Comparison of ENCODE assay signal across 26 cellular contexts in the genomic region with DNA sequence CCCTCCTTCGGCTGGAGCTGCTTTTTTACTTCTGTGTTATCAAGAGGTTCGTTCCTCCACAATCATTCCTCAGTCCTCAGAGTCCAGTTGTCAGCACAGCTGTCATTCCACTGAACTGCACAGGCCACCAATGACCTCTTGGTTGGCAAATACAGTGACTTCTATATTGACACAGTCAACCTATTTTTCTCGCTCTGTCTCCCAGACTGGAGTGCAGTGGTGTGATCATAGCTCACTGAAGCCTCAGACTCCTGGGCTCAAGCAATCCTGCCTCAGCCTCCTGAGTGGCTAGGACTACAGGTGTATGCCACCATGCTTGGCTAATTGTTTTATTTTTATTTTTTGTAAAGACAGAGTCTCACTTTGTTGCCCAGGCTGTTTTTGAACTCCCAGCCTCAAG. TPM values are rescaled to one million over a fixed set of nuclear protein-coding genes. Genes with fewer than 3 reads are reported as not detected.
DNase-seq lines count a peak whose midpoint lies in the region; ATAC-seq, FAIRE-seq and TF ChIP-seq lines count a peak whose summit lies in the region.
"Had no signal": no experiment of that assay in that cellular context is flagged by ENCODE, and none has a peak within 500 bp of the region (broad histone marks: within the 10 kb centered on the region; RNA-seq: fewer than 3 reads in every experiment).

No MANE protein-coding gene starts in this region.

- ATAC-seq in right cardiac atrium: no peak
- ATAC-seq in GM19452 (IDR thresholded peaks at IDR 0.05; ENCODE audit: unreplicated experiment): no peak
- ATAC-seq: activated CD8-positive, alpha-beta T cell treated with anti-CD3 and anti-CD28 coated beads, Interleukin-2, amount 10 ng/mL, durations not matched to agents 7 days and 5 days; heart left ventricle; naive thymus-derived CD8-positive, alpha-beta T cell had no signal

- H4K20me1 ChIP-seq in keratinocyte (ENCODE audit: control insufficient read depth, extremely low read depth, insufficient read depth, low read length): no peaks in the 10 kb centered on the region

- H3K9me1 ChIP-seq in keratinocyte (ENCODE audit: control insufficient read depth, extremely low read depth, insufficient read depth, low read length): no peaks in the 10 kb centered on the region

- H3K4me2 ChIP-seq in keratinocyte (ENCODE audit: control insufficient read depth, extremely low read depth, insufficient read depth, low read depth, low read length): no peak overlapping the region
- H3K4me2 ChIP-seq: BLaER1 had no signal

- WGBS in right cardiac atrium: 54% methylated on average over 3 of the region's 3 CpGs

- no peak overlapping the region for H3K9ac ChIP-seq in keratinocyte (ENCODE audit: control insufficient read depth, extremely low read depth, insufficient read depth, low read length)
- H3K9ac ChIP-seq: BLaER1 had no signal

- DNase-seq in left ventricle myocardium inferior: no peak
- DNase-seq in right cardiac atrium: no peak
- no peak for DNase-seq in keratinocyte (ENCODE audit: low read depth, low spot score)
- DNase-seq in pons (ENCODE audit: low spot score): peak; percentile 20
- no peak for DNase-seq in stimulated activated naive CD4-positive, alpha-beta T cell (lab: John Stamatoyannopoulos, UW)
- DNase-seq in NCI-H1694 treated with DMSO at 0.1 percent for 48 hours (lab: John Stamatoyannopoulos, UW): no peak
- DNase-seq in NCI-H1105 treated with DMSO at 0.1 percent for 48 hours (lab: John Stamatoyannopoulos, UW): no peak
- DNase-seq: activated CD4-positive, CD25-positive, alpha-beta regulatory T cell; activated CD8-positive, alpha-beta T cell treated with anti-CD3 and anti-CD28 coated beads, Interleukin-2, amount 10 ng/mL, durations not matched to agents 7 days and 5 days; amygdala; DND-41; heart left ventricle; naive thymus-derived CD8-positive, alpha-beta T cell; NCI-H1092; NCI-H2029 treated with DMSO at 0.1 percent for 48 hours; NCI-H226; NCI-H748 treated with DMSO at 0.1 percent for 48 hours; small intestine; stimulated activated CD4-positive, alpha-beta T cell treated with anti-CD3 and anti-CD28 coated beads, Interleukin-2, amount 100 ng/mL, for 48 hours; stimulated activated naive CD4-positive, alpha-beta T cell treated with Interleukin-2 at 50 U/mL for 16 hours; T1000; transverse colon had no signal

- intact Hi-C loops in left ventricle myocardium inferior (cut with micrococcal nuclease): no loop called here
- intact Hi-C loops in right cardiac atrium (cut with DNase I): no loop called here

- H3K27ac ChIP-seq in left ventricle myocardium inferior (replicated peaks) (peak overlapping the region; percentile 51), right cardiac atrium (ENCODE audit: low read length) (no peak overlapping the region), keratinocyte (ENCODE audit: control insufficient read depth, insufficient read depth, low read length) (peak overlapping the region; percentile 50)
- H3K27ac ChIP-seq: BLaER1 had no signal

- H3K9me3 ChIP-seq in left ventricle myocardium inferior (replicated peaks) (no peaks in the 10 kb centered on the region), right cardiac atrium (ENCODE audit: control insufficient read depth, low read length) (no peaks in the 10 kb centered on the region), keratinocyte (ENCODE audit: control insufficient read depth, low read depth, low read length) (no peaks in the 10 kb centered on the region)
- H3K9me3 ChIP-seq: BLaER1, heart left ventricle, transverse colon had no signal

- peaks cover 7% of the 10 kb centered on the region for H3K79me2 ChIP-seq in keratinocyte (ENCODE audit: control insufficient read depth, insufficient read depth, low read length)

- TF ChIP-seq CTCF in left ventricle myocardium inferior (IDR thresholded peaks at IDR 0.05; ENCODE audit: borderline replicate concordance) (no peak), keratinocyte (optimal IDR thresholded peaks at IDR 0.05 in 1 of 3, IDR thresholded peaks at IDR 0.05 in 1 of 3, conservative IDR thresholded peaks at IDR 0.05 in 1 of 3; ENCODE audit: extremely low read depth in 1 of 3, insufficient read depth in 2 of 3, low read length in 3 of 3) (no peak)

- peaks cover 33% of the 10 kb centered on the region for H3K36me3 ChIP-seq in left ventricle myocardium inferior
- H3K36me3 ChIP-seq in keratinocyte (ENCODE audit: control insufficient read depth in 2 of 2, extremely low read depth in 1 of 2, insufficient read depth in 2 of 2, low read length in 2 of 2): peaks cover 13 to 34% of the 10 kb centered on the region in 2 experiments

- H2AFZ ChIP-seq in keratinocyte (ENCODE audit: control insufficient read depth, low read length): no peak overlapping the region

- no peak for FAIRE-seq in keratinocyte (lab: Jason Lieb, UNC)
- FAIRE-seq: endometrium, GM12892, small intestine had no signal

- no peak overlapping the region for H3K4me3 ChIP-seq in left ventricle myocardium inferior
- no peak overlapping the region for H3K4me3 ChIP-seq in right cardiac atrium (ENCODE audit: low read length)
- H3K4me3 ChIP-seq in keratinocyte (ENCODE audit: control insufficient read depth in 2 of 3, extremely low read depth in 1 of 3, insufficient read depth in 2 of 3, low read depth in 1 of 3, low read length in 3 of 3): no peak overlapping the region
- H3K4me3 ChIP-seq: BLaER1, heart left ventricle, transverse colon had no signal

- H3K27me3 ChIP-seq in left ventricle myocardium inferior (ENCODE audit: low read depth) (no peaks in the 10 kb centered on the region), right cardiac atrium (ENCODE audit: control insufficient read depth, insufficient read depth) (no peaks in the 10 kb centered on the region), keratinocyte (ENCODE audit: control insufficient read depth, extremely low read depth, insufficient read depth, low read length) (no peaks in the 10 kb centered on the region)
- H3K27me3 ChIP-seq: BLaER1, heart left ventricle, transverse colon had no signal

- dilution Hi-C loops in keratinocyte (cut with MboI; ENCODE audit: extremely low pct_ligation_motif_present, low sequenced_read_pairs): no loop called here

- H3K4me1 ChIP-seq in left ventricle myocardium inferior (peaks cover 62% of the 10 kb centered on the region), right cardiac atrium (ENCODE audit: control insufficient read depth, insufficient read depth, low read length) (peaks cover 3% of the 10 kb centered on the region), keratinocyte (ENCODE audit: control insufficient read depth, extremely low read depth, insufficient read depth, low read length) (peaks cover 37% of the 10 kb centered on the region)
- H3K4me1 ChIP-seq: BLaER1 had no signal

RNA-seq across cellular contexts. Expression of a gene that starts 27.7 kb away (rescaled TPM):
- total RNA-seq in left ventricle myocardium inferior (23.2 TPM), right cardiac atrium (10 to 100 TPM; 28.3 to 31.5 (median 28.9) TPM)
- polyA plus RNA-seq in right cardiac atrium (18.7 TPM), keratinocyte (23.6 to 41.6 TPM (median 25.4 TPM) in 3 replicates)
- 30.9 TPM for polyA plus RNA-seq in keratinocyte (2011; ENCODE audit: low read depth)
- polyA plus RNA-seq in keratinocyte (2011; cell fraction: cytosol; rRNA removed): 21.7 and 23.3 TPM in 2 replicates
- polyA plus RNA-seq in keratinocyte (2011; cell fraction: nucleus; rRNA removed): 21.2 and 25.5 TPM in 2 replicates
- 20.7 and 34.0 TPM in 2 replicates for polyA plus RNA-seq in keratinocyte (2012; ENCODE audit: low replicate concordance)
- 27.7 to 36.1 TPM (median 31.3 TPM) in 3 replicates for polyA minus RNA-seq in keratinocyte
- polyA minus RNA-seq in keratinocyte (2011; cell fraction: cytosol; rRNA and poly(A)+ RNA removed): 31.3 TPM
- polyA minus RNA-seq in keratinocyte (2011; cell fraction: nucleus; rRNA and poly(A)+ RNA removed): 8.9 and 18.1 TPM in 2 replicates
